In genomic region chr1:221246628-221247027, GRCh38 we compare ENCODE assay signal across 27 cellular contexts.
DNase-seq lines count a peak whose midpoint lies in the region; ATAC-seq, FAIRE-seq and TF ChIP-seq lines count a peak whose summit lies in the region.
"Had no signal": no experiment of that assay in that cellular context is flagged by ENCODE, and none has a peak within 500 bp of the region (broad histone marks: within the 10 kb centered on the region; RNA-seq: fewer than 3 reads in every experiment).

No MANE protein-coding gene starts in this region.

- H2AFZ ChIP-seq in HepG2 (ENCODE audit: low read length) (no peak overlapping the region), H1 (ENCODE audit: low read length) (no peak overlapping the region)

- H3K79me2 ChIP-seq in HepG2 (ENCODE audit: insufficient read depth, low read length): no peaks in the 10 kb centered on the region
- H3K79me2 ChIP-seq in H1 (ENCODE audit: control insufficient read depth in 1 of 2, insufficient read depth in 2 of 2, low read length in 2 of 2): no peaks in the 10 kb centered on the region

- H3K18ac ChIP-seq in H1 (ENCODE audit: extremely low read depth, low read length): no peak overlapping the region

- H3K9ac ChIP-seq in HepG2 (ENCODE audit: insufficient read depth, low read depth, low read length): no peak overlapping the region
- H3K9ac ChIP-seq in H1 (replicated peaks in 1 of 4; ENCODE audit: extremely low read depth in 1 of 4, low read depth in 3 of 4, low read length in 3 of 4): no peak overlapping the region
- H3K9ac ChIP-seq: BLaER1 treated with 17β-estradiol and CSF1 and Interleukin-3, amounts not matched to agents 10 nM and 100 nM had no signal

- no peak overlapping the region for H2BK5ac ChIP-seq in H1 (ENCODE audit: low read depth, low read length)

- H3K36me3 ChIP-seq in HepG2 (replicated peaks in 1 of 2; ENCODE audit: control insufficient read depth in 1 of 2, insufficient read depth in 2 of 2, low read length in 2 of 2) (no peaks in the 10 kb centered on the region), right lobe of liver (no peaks in the 10 kb centered on the region), H1 (ENCODE audit: control insufficient read depth in 2 of 4, insufficient read depth in 4 of 4, low read length in 3 of 4) (no peaks in the 10 kb centered on the region)
- H3K36me3 ChIP-seq: BLaER1 treated with 17β-estradiol and CSF1 and Interleukin-3, amounts not matched to agents 10 nM and 100 nM had no signal

- in situ Hi-C loops in HepG2 (cut with HindIII; ENCODE audit: extremely low pct_ligation_motif_present, low pct_unique_long_range_greater_than_20kb): no loop called here

- H3K4me3 ChIP-seq in HepG2 (replicated peaks in 1 of 3; ENCODE audit: insufficient read depth in 1 of 3, low read depth in 2 of 3, low read length in 3 of 3) (no peak overlapping the region), right lobe of liver (no peak overlapping the region), H1 (ENCODE audit: extremely low read depth in 1 of 4, insufficient read depth in 2 of 4, low read depth in 3 of 4, low read length in 4 of 4) (no peak overlapping the region)
- H3K4me3 ChIP-seq: BLaER1 treated with 17β-estradiol and CSF1 and Interleukin-3, amounts not matched to agents 10 nM and 100 nM; GM12878 had no signal

- H3K27me3 ChIP-seq in HepG2 (ENCODE audit: control insufficient read depth in 1 of 2, insufficient read depth in 2 of 2, low read length in 2 of 2) (no peaks in the 10 kb centered on the region), right lobe of liver (no peaks in the 10 kb centered on the region), H1 (replicated peaks in 1 of 4; ENCODE audit: control insufficient read depth in 3 of 4, extremely low read depth in 1 of 4, insufficient read depth in 3 of 4, low read length in 3 of 4) (no peaks in the 10 kb centered on the region)
- H3K27me3 ChIP-seq: BLaER1 treated with 17β-estradiol and CSF1 and Interleukin-3, amounts not matched to agents 10 nM and 100 nM had no signal

- 63% methylated on average over 4 of the region's 4 CpGs for WGBS in HepG2 (ENCODE audit: low lambda C conversion rate)
- 89% methylated on average over 4 of the region's 4 CpGs for WGBS in right lobe of liver (ENCODE audit: insufficient coverage, low coverage, low lambda C conversion rate, missing lambda C conversion rate)
- 97% methylated on average over 4 of the region's 4 CpGs; no CpG with 5 or more reads in 1 of the 2 experiments for WGBS in H1 (ENCODE audit: extremely low coverage in 1 of 2, insufficient coverage in 1 of 2, insufficient read length in 1 of 2, insufficient replicate concordance in 2 of 2, low coverage in 1 of 2, low lambda C conversion rate in 2 of 2, missing lambda C conversion rate in 1 of 2), 2 experiments

- TF ChIP-seq RAD21 in HepG2 (CRISPR knock-in tag; IDR thresholded peaks at IDR 0.05): no peak
- TF ChIP-seq RAD21 in H1 (IDR thresholded peaks at IDR 0.05 in 1 of 2, conservative IDR thresholded peaks at IDR 0.05 in 1 of 2; ENCODE audit: low read depth in 2 of 2, low read length in 2 of 2): no peak

- TF ChIP-seq POLR2A in HepG2 (IDR thresholded peaks at IDR 0.05; ENCODE audit: insufficient read depth in 1 of 2, low read depth in 2 of 2, low read length in 2 of 2): no peak
- no peak for TF ChIP-seq POLR2A in right lobe of liver (IDR thresholded peaks at IDR 0.05)
- TF ChIP-seq POLR2A in H1 (IDR thresholded peaks at IDR 0.05; ENCODE audit: control extremely low read depth in 1 of 2, low read depth in 2 of 2, low read length in 2 of 2): no peak

- H3K79me1 ChIP-seq in H1 (ENCODE audit: low read depth, low read length): no peaks in the 10 kb centered on the region

- H3K23me2 ChIP-seq in H1 (ENCODE audit: low read depth, low read length): no peaks in the 10 kb centered on the region

- intact Hi-C loops in HepG2 (cut with micrococcal nuclease; ENCODE audit: unreplicated experiment): no loop called here
- intact Hi-C loops in right lobe of liver (cut with DNase I): no loop called here

- H2BK15ac ChIP-seq in H1 (ENCODE audit: low read length): no peak overlapping the region

- H3K4me2 ChIP-seq in HepG2 (ENCODE audit: low read depth, low read length) (no peak overlapping the region), H1 (ENCODE audit: insufficient read depth in 1 of 2, low read depth in 2 of 2, low read length in 2 of 2) (no peak overlapping the region)
- H3K4me2 ChIP-seq: BLaER1 treated with 17β-estradiol and CSF1 and Interleukin-3, amounts not matched to agents 10 nM and 100 nM had no signal

- no peak for DNase-seq in HepG2 (ENCODE audit: low spot score)
- DNase-seq in right lobe of liver: no peak
- no peak for DNase-seq in D721Med (ENCODE audit: insufficient read length, low spot score)
- no peak for DNase-seq in H1 (ENCODE audit: low read depth in 1 of 2, low spot score in 2 of 2)
- DNase-seq in H4 (ENCODE audit: low spot score): no peak
- DNase-seq: 8988T; AML-193; Caco-2; Calu3; CD4-positive, alpha-beta T cell; CD8-positive, alpha-beta T cell; DMS 273 treated with DMSO at 0.1 percent for 48 hours; DMS153; DMS53; DMS79; DND-41; EL; GDM1 had no signal

- TF ChIP-seq CTCF in HepG2 (CRISPR knock-in tag; IDR thresholded peaks at IDR 0.05): no peak
- no peak for TF ChIP-seq CTCF in right lobe of liver (IDR thresholded peaks at IDR 0.05)
- no peak for TF ChIP-seq CTCF in D721Med (IDR thresholded peaks at IDR 0.05; ENCODE audit: insufficient read depth, missing control alignments)
- TF ChIP-seq CTCF in VCaP (conservative IDR thresholded peaks at IDR 0.05): no peak
- TF ChIP-seq CTCF in H1 (IDR thresholded peaks at IDR 0.05; ENCODE audit: control extremely low read depth in 1 of 3, insufficient read depth in 1 of 3, low read depth in 1 of 3, low read length in 3 of 3): no peak

- POLR2A ChIA-PET in HepG2 (lab: Yijun Ruan, JAX): no interaction called here
- POLR2A ChIA-PET in H1 (lab: Charles Lee; ENCODE audit: partially characterized antibody): no interaction called here

- no peak for FAIRE-seq in HepG2 (lab: Jason Lieb, UNC)
- FAIRE-seq in D721Med (lab: Jason Lieb, UNC): peak; percentile 6
- no peak for FAIRE-seq in H1 (lab: Jason Lieb, UNC)
- FAIRE-seq: A204.1, GM12878, GM12892, GM18507 had no signal

- H2BK20ac ChIP-seq in H1 (ENCODE audit: low read length): no peak overlapping the region

- H3K56ac ChIP-seq in H1 (replicated peaks; ENCODE audit: insufficient read length, low read depth, low read length): no peak overlapping the region

- no peak overlapping the region for H3K23ac ChIP-seq in H1 (ENCODE audit: insufficient read length)

- TF ChIP-seq EP300 in HepG2 (IDR thresholded peaks at IDR 0.05; ENCODE audit: low read depth in 2 of 2, low read length in 2 of 2): no peak
- no peak for TF ChIP-seq EP300 in HepG2 (CRISPR knock-in tag; IDR thresholded peaks at IDR 0.05; ENCODE audit: borderline replicate concordance)
- no peak for TF ChIP-seq EP300 in H1 (IDR thresholded peaks at IDR 0.05; ENCODE audit: borderline replicate concordance in 1 of 2, low read depth in 2 of 2, low read length in 2 of 2)

- no peak overlapping the region for H4K5ac ChIP-seq in H1 (ENCODE audit: insufficient read length, low read depth, low read length)

- H3K27ac ChIP-seq in HepG2 (ENCODE audit: extremely low read length, insufficient read depth, low read length) (no peak overlapping the region), right lobe of liver (no peak overlapping the region), VCaP (peak overlapping the region; percentile 3; the same call in 1 of the 2 replicates), H1 (ENCODE audit: low read depth, low read length) (no peak overlapping the region)
- H3K27ac ChIP-seq: BLaER1 treated with 17β-estradiol and CSF1 and Interleukin-3, amounts not matched to agents 10 nM and 100 nM; C4-2B had no signal

- CTCF ChIA-PET in HepG2 (lab: Yijun Ruan, JAX; ENCODE audit: low intra/inter-chr PET ratio, low total read pairs) (no interaction called here), H1 (lab: Charles Lee; ENCODE audit: partially characterized antibody) (interaction anchor here (1.5 kb wide), 1 partner anchor 18 kb away, joined by 3 read pairs; no protein-coding TSS in a partner anchor)

- H2AK5ac ChIP-seq in H1 (ENCODE audit: low read depth, low read length): no peak overlapping the region

- no peak overlapping the region for H2BK12ac ChIP-seq in H1 (ENCODE audit: low read depth, low read length)

- H2BK120ac ChIP-seq in H1 (replicated peaks; ENCODE audit: low read depth, low read length): no peak overlapping the region

- no TSS peak for BruUV-seq in HepG2 (replicated peaks; lab: Mats Ljungman, UMichigan)

- ATAC-seq in HepG2 (no peak), right lobe of liver (no peak), HG03108 (IDR thresholded peaks at IDR 0.05; ENCODE audit: unreplicated experiment) (no peak), HG02678 (IDR thresholded peaks at IDR 0.05; ENCODE audit: unreplicated experiment) (no peak)
- ATAC-seq: CD8-positive, alpha-beta T cell; GM12878 had no signal

- H4K20me1 ChIP-seq in HepG2 (ENCODE audit: insufficient read depth, low read length) (no peaks in the 10 kb centered on the region), H1 (replicated peaks in 1 of 2; ENCODE audit: control insufficient read depth in 1 of 2, insufficient read depth in 2 of 2, low read length in 2 of 2) (no peaks in the 10 kb centered on the region)
- H4K20me1 ChIP-seq: BLaER1 treated with 17β-estradiol and CSF1 and Interleukin-3, amounts not matched to agents 10 nM and 100 nM had no signal

- H3K4ac ChIP-seq in H1 (replicated peaks; ENCODE audit: insufficient read length, low read depth, low read length): no peak overlapping the region

- H3K14ac ChIP-seq in H1 (ENCODE audit: insufficient read length): no peak overlapping the region

- H4K91ac ChIP-seq in H1 (replicated peaks; ENCODE audit: insufficient read length, low read length): no peak overlapping the region

- H4K8ac ChIP-seq in H1 (ENCODE audit: extremely low read depth, insufficient read depth, low read length): no peak overlapping the region

- H3K9me3 ChIP-seq in HepG2 (ENCODE audit: low read length) (no peaks in the 10 kb centered on the region; the same call in 1 of the 2 replicates), right lobe of liver (no peaks in the 10 kb centered on the region), H1 (ENCODE audit: insufficient read depth in 2 of 2, low read depth in 1 of 2, low read length in 1 of 2) (no peaks in the 10 kb centered on the region)
- H3K9me3 ChIP-seq: BLaER1 treated with 17β-estradiol and CSF1 and Interleukin-3, amounts not matched to agents 10 nM and 100 nM; Caco-2 had no signal

- H3K4me1 ChIP-seq in HepG2 (ENCODE audit: insufficient read depth, low read length): no peaks in the 10 kb centered on the region
- no peaks in the 10 kb centered on the region for H3K4me1 ChIP-seq in right lobe of liver
- H3K4me1 ChIP-seq in H1 (replicated peaks in 1 of 4; ENCODE audit: control insufficient read depth in 3 of 4, insufficient read depth in 4 of 4, low read length in 3 of 4): no peaks in the 10 kb centered on the region; a peak in 1 of 7 replicates
- H3K4me1 ChIP-seq: BLaER1 treated with 17β-estradiol and CSF1 and Interleukin-3, amounts not matched to agents 10 nM and 100 nM; Caco-2 had no signal

TF ChIP-seq in H1, 55 proteins besides CTCF, POLR2A, EP300 and RAD21 (continues in another document):
- TF ChIP-seq MAFK (IDR thresholded peaks at IDR 0.05; ENCODE audit: low read depth, low read length): peak; percentile 70; the same call in 1 of the 2 replicates
- no peak for TF ChIP-seq TEAD4 (IDR thresholded peaks at IDR 0.05; ENCODE audit: low read depth, low read length)

Comparison
In these comparisons a context has a peak if more than half of its experiments do, and no peak if none do; other contexts are left out.
1. Of the 41 proteins assayed by ChIP-seq in both HepG2 and H1: peak only in HepG2: none; only in H1: none; in both: MAFK; in neither: 40.